Comparison of ENCODE assay signal across 19 cellular contexts in genomic region chr15:74305687-74306086, GRCh38.
DNase-seq lines count a peak whose midpoint lies in the region; ATAC-seq, FAIRE-seq and TF ChIP-seq lines count a peak whose summit lies in the region.
"Had no signal": no experiment of that assay in that cellular context is flagged by ENCODE, and none has a peak within 500 bp of the region (broad histone marks: within the 10 kb centered on the region; RNA-seq: fewer than 3 reads in every experiment).

No MANE protein-coding gene starts in this region.

- H2AK5ac ChIP-seq in H1 (ENCODE audit: low read depth, low read length) = no peak overlapping the region

- WGBS in A549 (ENCODE audit: missing lambda C conversion rate) = 78% methylated on average over 7 of the region's 7 CpGs
- 82% methylated on average over 7 of the region's 7 CpGs; no CpG with 5 or more reads in 1 of the 2 experiments for WGBS in H1 (ENCODE audit: extremely low coverage in 1 of 2, insufficient coverage in 1 of 2, insufficient read length in 1 of 2, insufficient replicate concordance in 2 of 2, low coverage in 1 of 2, low lambda C conversion rate in 2 of 2, missing lambda C conversion rate in 1 of 2), 2 experiments
- WGBS in aorta, 2 donors = 86 to 88% methylated on average over 7 of the region's 7 CpGs

- TF ChIP-seq RAD21 in A549 (conservative IDR thresholded peaks at IDR 0.05 in 1 of 2, IDR thresholded peaks at IDR 0.05 in 1 of 2) = no peak
- TF ChIP-seq RAD21 in H1 (IDR thresholded peaks at IDR 0.05 in 1 of 2, conservative IDR thresholded peaks at IDR 0.05 in 1 of 2; ENCODE audit: low read depth in 2 of 2, low read length in 2 of 2) = no peak

- H3K18ac ChIP-seq in H1 (ENCODE audit: extremely low read depth, low read length) = no peak overlapping the region

- no peak overlapping the region for H3K14ac ChIP-seq in H1 (ENCODE audit: insufficient read length)

- H3K4me3 ChIP-seq in A549 (no peak overlapping the region), WERI-Rb-1 (ENCODE audit: low read depth, low read length) (no peak overlapping the region), H1 (ENCODE audit: extremely low read depth in 1 of 4, insufficient read depth in 2 of 4, low read depth in 3 of 4, low read length in 4 of 4) (no peak overlapping the region), neural progenitor cell (no peak overlapping the region), aorta (ENCODE audit: low read length in 2 of 2) (no peak overlapping the region)
- H3K4me3 ChIP-seq: GM23338, HAP-1 had no signal

- no peak overlapping the region for H2BK15ac ChIP-seq in H1 (ENCODE audit: low read length)

- H3K9me3 Mint-ChIP-seq in neural progenitor cell = peaks cover 2% of the 10 kb centered on the region
- H3K9me3 Mint-ChIP-seq: CD4-positive, alpha-beta memory T cell; GM23338 had no signal

- H3K27me3 Mint-ChIP-seq in neural progenitor cell (ENCODE audit: insufficient read depth, low read depth) = peaks cover 31% of the 10 kb centered on the region

- H3K79me2 ChIP-seq in H1 (ENCODE audit: control insufficient read depth in 1 of 2, insufficient read depth in 2 of 2, low read length in 2 of 2) (no peaks in the 10 kb centered on the region), neural progenitor cell (ENCODE audit: low read depth) (no peaks in the 10 kb centered on the region)

- no peaks in the 10 kb centered on the region for H3K36me3 Mint-ChIP-seq in neural progenitor cell
- H3K36me3 Mint-ChIP-seq: CD4-positive, alpha-beta memory T cell had no signal

- no peak overlapping the region for H3K4ac ChIP-seq in H1 (replicated peaks; ENCODE audit: insufficient read length, low read depth, low read length)

- no peak overlapping the region for H3K27ac Mint-ChIP-seq in neural progenitor cell
- H3K27ac Mint-ChIP-seq: CD4-positive, alpha-beta memory T cell; GM23338 had no signal

- H3K56ac ChIP-seq in H1 (replicated peaks; ENCODE audit: insufficient read length, low read depth, low read length) = no peak overlapping the region

- H3K4me1 ChIP-seq in A549 (peaks cover 21% of the 10 kb centered on the region), H1 (replicated peaks in 1 of 4; ENCODE audit: control insufficient read depth in 3 of 4, insufficient read depth in 4 of 4, low read length in 3 of 4) (peaks cover 4 to 48% (median 26%) of the 10 kb centered on the region in 4 experiments), neural progenitor cell (peaks cover 77% of the 10 kb centered on the region), aorta (ENCODE audit: control insufficient read depth in 1 of 2, insufficient read depth in 2 of 2, low read length in 2 of 2) (no peaks in the 10 kb centered on the region)

- H3K9ac ChIP-seq in H1 (replicated peaks in 1 of 4; ENCODE audit: extremely low read depth in 1 of 4, low read depth in 3 of 4, low read length in 3 of 4) (no peak overlapping the region), neural progenitor cell (no peak overlapping the region)

- H3K4me2 ChIP-seq in A549 = no peak overlapping the region
- H3K4me2 ChIP-seq in H1 (ENCODE audit: insufficient read depth in 1 of 2, low read depth in 2 of 2, low read length in 2 of 2) = no peak overlapping the region
- H3K4me2 ChIP-seq in neural progenitor cell = no peak overlapping the region
- H3K4me2 ChIP-seq: GM23338 had no signal

- peaks cover 92% of the 10 kb centered on the region for H3K4me1 Mint-ChIP-seq in neural progenitor cell
- H3K4me1 Mint-ChIP-seq: CD4-positive, alpha-beta memory T cell had no signal

- no peak for TF ChIP-seq POLR2A in A549 (IDR thresholded peaks at IDR 0.05; ENCODE audit: low read length)
- no peak for TF ChIP-seq POLR2A in H1 (IDR thresholded peaks at IDR 0.05; ENCODE audit: control extremely low read depth in 1 of 2, low read depth in 2 of 2, low read length in 2 of 2)

- H3K9me3 ChIP-seq in A549 (no peaks in the 10 kb centered on the region), WERI-Rb-1 (ENCODE audit: severe bottlenecking) (no peaks in the 10 kb centered on the region), H1 (ENCODE audit: insufficient read depth in 2 of 2, low read depth in 1 of 2, low read length in 1 of 2) (no peaks in the 10 kb centered on the region), neural progenitor cell (ENCODE audit: low read depth) (no peaks in the 10 kb centered on the region), aorta (ENCODE audit: control insufficient read depth, low read length) (no peaks in the 10 kb centered on the region)
- H3K9me3 ChIP-seq: HAP-1 had no signal

- CTCF ChIA-PET in A549 (lab: Yijun Ruan, JAX) (interaction anchor here (1.1 to 3.2 kb wide), 3 partner anchors 15 to 178 kb away, joined by 4 to 15 read pairs (median 4); no protein-coding TSS in a partner anchor), H1 (lab: Charles Lee; ENCODE audit: partially characterized antibody) (interaction anchor here (0.8 to 8.1 kb wide), 9 partner anchors 13 to 252 kb away, joined by 3 to 117 read pairs (median 19); partner anchors contain the start of genes ISLR2 and STRA6)

- TF ChIP-seq CTCF in A549 (IDR thresholded peaks at IDR 0.05) (no peak), WERI-Rb-1 (IDR thresholded peaks at IDR 0.05; ENCODE audit: low read depth, low read length) (no peak), H1 (IDR thresholded peaks at IDR 0.05; ENCODE audit: control extremely low read depth in 1 of 3, insufficient read depth in 1 of 3, low read depth in 1 of 3, low read length in 3 of 3) (no peak), neural progenitor cell (IDR thresholded peaks at IDR 0.05) (no peak)

- FAIRE-seq in A549 (lab: Jason Lieb, UNC) = no peak
- FAIRE-seq in H1 (lab: Jason Lieb, UNC) = no peak
- FAIRE-seq: G401.6, GM12892, H54 had no signal

- H4K8ac ChIP-seq in H1 (ENCODE audit: extremely low read depth, insufficient read depth, low read length) = no peak overlapping the region

- H3K27ac ChIP-seq in A549 (no peak overlapping the region), WERI-Rb-1 (peak overlapping the region; percentile 95), H1 (ENCODE audit: low read depth, low read length) (no peak overlapping the region), neural progenitor cell (no peak overlapping the region), aorta (ENCODE audit: low read depth in 1 of 2, low read length in 2 of 2) (no peak overlapping the region)

- H3K23me2 ChIP-seq in H1 (ENCODE audit: low read depth, low read length) = no peaks in the 10 kb centered on the region

- ATAC-seq in A549 = no peak
- ATAC-seq in HG02938 (IDR thresholded peaks at IDR 0.05; ENCODE audit: unreplicated experiment) = no peak
- ATAC-seq in aorta (ENCODE audit: low FRiP score) = no peak
- ATAC-seq: GM23338 had no signal

- H2BK12ac ChIP-seq in H1 (ENCODE audit: low read depth, low read length) = no peak overlapping the region

- no peaks in the 10 kb centered on the region for H3K27me3 ChIP-seq in WERI-Rb-1 (ENCODE audit: insufficient read depth, low read depth, severe bottlenecking)
- peaks cover under 1 to 18% (median 13%) of the 10 kb centered on the region in 4 experiments; a peak in 6 of 7 replicates for H3K27me3 ChIP-seq in H1 (replicated peaks in 1 of 4; ENCODE audit: control insufficient read depth in 3 of 4, extremely low read depth in 1 of 4, insufficient read depth in 3 of 4, low read length in 3 of 4)
- peaks cover 7% of the 10 kb centered on the region for H3K27me3 ChIP-seq in neural progenitor cell
- no peaks in the 10 kb centered on the region for H3K27me3 ChIP-seq in aorta (ENCODE audit: control insufficient read depth in 1 of 2, insufficient read depth in 2 of 2, low read length in 1 of 2)

- H3K79me1 ChIP-seq in H1 (ENCODE audit: low read depth, low read length) = no peaks in the 10 kb centered on the region

- H4K5ac ChIP-seq in H1 (ENCODE audit: insufficient read length, low read depth, low read length) = no peak overlapping the region

- H3K23ac ChIP-seq in H1 (ENCODE audit: insufficient read length) = no peak overlapping the region

- intact Hi-C loops in aorta (cut with DNase I) = loop anchor here in 1 of 2 donors (5.0 kb wide), 1 partner anchor 178 kb away; no protein-coding TSS in a partner anchor

- H4K20me1 ChIP-seq in H1 (replicated peaks in 1 of 2; ENCODE audit: control insufficient read depth in 1 of 2, insufficient read depth in 2 of 2, low read length in 2 of 2) (no peaks in the 10 kb centered on the region), neural progenitor cell (ENCODE audit: low read depth) (no peaks in the 10 kb centered on the region)

- H3K36me3 ChIP-seq in WERI-Rb-1 = no peaks in the 10 kb centered on the region; the same call in 1 of the 2 replicates
- H3K36me3 ChIP-seq in H1 (ENCODE audit: control insufficient read depth in 2 of 4, insufficient read depth in 4 of 4, low read length in 3 of 4) = no peaks in the 10 kb centered on the region
- H3K36me3 ChIP-seq in neural progenitor cell = no peaks in the 10 kb centered on the region
- H3K36me3 ChIP-seq in aorta (ENCODE audit: control insufficient read depth in 1 of 2, insufficient read depth in 2 of 2, low read length in 1 of 2) = no peaks in the 10 kb centered on the region
- H3K36me3 ChIP-seq: HAP-1 had no signal

- H3F3A ChIP-seq in neural progenitor cell (ENCODE audit: low read depth) = peaks cover 58% of the 10 kb centered on the region

- H2BK120ac ChIP-seq in H1 (replicated peaks; ENCODE audit: low read depth, low read length) = no peak overlapping the region

- H3K4me3 Mint-ChIP-seq in neural progenitor cell = peak overlapping the region; percentile 32
- H3K4me3 Mint-ChIP-seq: CD4-positive, alpha-beta memory T cell; GM23338 had no signal

- H2BK5ac ChIP-seq in H1 (ENCODE audit: low read depth, low read length) = no peak overlapping the region

- no peak overlapping the region for H4K91ac ChIP-seq in H1 (replicated peaks; ENCODE audit: insufficient read length, low read length)

- H2AFZ ChIP-seq in H1 (ENCODE audit: low read length) = no peak overlapping the region
- no peak overlapping the region for H2AFZ ChIP-seq in neural progenitor cell (replicated peaks)
- H2AFZ ChIP-seq: GM23338 had no signal

- DNase-seq in A549 (ENCODE audit: low read depth in 1 of 2, low spot score in 1 of 2) (no peak), WERI-Rb-1 (no peak), H1 (ENCODE audit: low read depth in 1 of 2, low spot score in 2 of 2) (no peak), neural progenitor cell (ENCODE audit: low spot score) (no peak), SW 1271 (lab: John Stamatoyannopoulos, UW) (no peak), aorta (no peak)
- DNase-seq: 8988T; C1 segment of cervical spinal cord; Calu3; CD4-positive, alpha-beta memory T cell; COR-L47; DMS153; DND-41 had no signal

- no peak overlapping the region for H2BK20ac ChIP-seq in H1 (ENCODE audit: low read length)

- POLR2A ChIA-PET in A549 (lab: Yijun Ruan, JAX) = no interaction called here
- POLR2A ChIA-PET in H1 (lab: Charles Lee; ENCODE audit: partially characterized antibody) = interaction anchor here (1.2 kb wide), 1 partner anchor 103 kb away, joined by 4 read pairs; the partner anchor contains the start of gene STRA6

- no peak for TF ChIP-seq EP300 in A549 (IDR thresholded peaks at IDR 0.05)
- TF ChIP-seq EP300 in H1 (IDR thresholded peaks at IDR 0.05; ENCODE audit: borderline replicate concordance in 1 of 2, low read depth in 2 of 2, low read length in 2 of 2) = no peak

TF ChIP-seq in A549, 52 proteins besides CTCF, POLR2A, EP300 and RAD21 (continues in another document):
- TF ChIP-seq HOXB5 (CRISPR knock-in tag; IDR thresholded peaks at IDR 0.05) (no peak), KDM1A (IDR thresholded peaks at IDR 0.05; ENCODE audit: low read depth) (peak; percentile 40; the same call in 1 of the 2 replicates)

TF ChIP-seq in H1, 55 proteins besides CTCF, POLR2A, EP300 and RAD21 (continues in another document):
- TF ChIP-seq POLR2AphosphoS5 (IDR thresholded peaks at IDR 0.05; ENCODE audit: low read depth, low read length) (no peak), BACH1 (IDR thresholded peaks at IDR 0.05; ENCODE audit: low read length) (no peak)

Comparison
In these comparisons a context has a peak if more than half of its experiments do, and no peak if none do; other contexts are left out.
1. Of the 18 proteins assayed by ChIP-seq in both H1 and A549: peak only in H1: none; only in A549: none; in both: KDM1A; in neither: 17.